Comparison of ENCODE assay signal across 1 cellular context in genomic region chr15:65365229-65365628, GRCh38.
TF ChIP-seq lines count a peak whose summit lies in the region.

No MANE protein-coding gene starts in this region.

TF ChIP-seq in HepG2, 621 proteins besides CTCF, POLR2A, EP300 and RAD21 (continued from another document and continues in another):
- TF ChIP-seq ZNF121 (CRISPR knock-in tag; IDR thresholded peaks at IDR 0.05) (no peak), ZMYM2 (CRISPR knock-in tag; IDR thresholded peaks at IDR 0.05) (no peak), SNAPC2 (CRISPR knock-in tag; IDR thresholded peaks at IDR 0.05) (no peak), ZNF674 (CRISPR knock-in tag; IDR thresholded peaks at IDR 0.05; ENCODE audit: low read depth) (no peak), ZFX (CRISPR knock-in tag; IDR thresholded peaks at IDR 0.05; ENCODE audit: low read depth) (peak; percentile 71; the same call in 1 of the 2 replicates), ZNF781 (CRISPR knock-in tag; IDR thresholded peaks at IDR 0.05; ENCODE audit: borderline replicate concordance, not compliant biosample characterization) (no peak), RXRA (CRISPR knock-in tag; IDR thresholded peaks at IDR 0.05) (peak; percentile 20; the same call in 1 of the 2 replicates), UBTF (CRISPR knock-in tag; IDR thresholded peaks at IDR 0.05) (no peak), ZNF282 (IDR thresholded peaks at IDR 0.05; ENCODE audit: partially characterized antibody) (no peak), SYNCRIP (IDR thresholded peaks at IDR 0.05; ENCODE audit: insufficient read depth, low read depth, low read length) (no peak), ZNF740 (CRISPR knock-in tag; IDR thresholded peaks at IDR 0.05) (no peak), ZNF747 (CRISPR knock-in tag; IDR thresholded peaks at IDR 0.05; ENCODE audit: borderline replicate concordance) (no peak), TSC22D2 (CRISPR knock-in tag; IDR thresholded peaks at IDR 0.05; ENCODE audit: borderline replicate concordance) (no peak), ZNF512 (CRISPR knock-in tag; IDR thresholded peaks at IDR 0.05) (no peak), ARNT (IDR thresholded peaks at IDR 0.05) (no peak), NR2F1 (CRISPR knock-in tag; IDR thresholded peaks at IDR 0.05) (no peak), GABPB1 (CRISPR knock-in tag; IDR thresholded peaks at IDR 0.05) (no peak), LCORL (IDR thresholded peaks at IDR 0.05) (no peak), LCORL (CRISPR knock-in tag; IDR thresholded peaks at IDR 0.05) (peak; percentile 66; the same call in 1 of the 2 replicates), TBX3 (IDR thresholded peaks at IDR 0.05; ENCODE audit: borderline replicate concordance) (no peak), ZNF292 (CRISPR knock-in tag; IDR thresholded peaks at IDR 0.05; ENCODE audit: borderline replicate concordance, low read depth) (peak; percentile 70; the same call in 1 of the 2 replicates), HIC2 (CRISPR knock-in tag; IDR thresholded peaks at IDR 0.05; ENCODE audit: low read depth) (no peak), ZNF24 (IDR thresholded peaks at IDR 0.05) (no peak), ZNF343 (CRISPR knock-in tag; IDR thresholded peaks at IDR 0.05) (no peak), KDM2A (CRISPR knock-in tag; IDR thresholded peaks at IDR 0.05; ENCODE audit: borderline replicate concordance, low read depth) (no peak), FOXJ3 (CRISPR knock-in tag; IDR thresholded peaks at IDR 0.05; ENCODE audit: borderline replicate concordance) (no peak), ZNF644 (CRISPR knock-in tag; IDR thresholded peaks at IDR 0.05; ENCODE audit: low read depth) (no peak), SKI (IDR thresholded peaks at IDR 0.05; ENCODE audit: partially characterized antibody) (no peak), PATZ1 (CRISPR knock-in tag; IDR thresholded peaks at IDR 0.05) (peak; percentile 95), ETV6 (CRISPR knock-in tag; conservative IDR thresholded peaks at IDR 0.05) (no peak), ZNF263 (CRISPR knock-in tag; IDR thresholded peaks at IDR 0.05) (0 out of 2 replicates have a peak, but pooled peaks have one; percentile 41), ZNF704 (CRISPR knock-in tag; IDR thresholded peaks at IDR 0.05; ENCODE audit: borderline replicate concordance) (no peak), MXD1 (CRISPR knock-in tag; IDR thresholded peaks at IDR 0.05) (no peak), PRDM15 (CRISPR knock-in tag; IDR thresholded peaks at IDR 0.05) (no peak), HNF4A (CRISPR knock-in tag; IDR thresholded peaks at IDR 0.05) (peak; percentile 74), NFRKB (IDR thresholded peaks at IDR 0.05) (no peak), POGZ (CRISPR knock-in tag; IDR thresholded peaks at IDR 0.05) (no peak), SOX13 (IDR thresholded peaks at IDR 0.05) (no peak), SOX13 (CRISPR knock-in tag; conservative IDR thresholded peaks at IDR 0.05 in 1 of 2, IDR thresholded peaks at IDR 0.05 in 1 of 2) (peak in 1 of 2 experiments; percentile 39; a peak in 1 of 4 replicates), SOX6 (IDR thresholded peaks at IDR 0.05) (no peak), SOX6 (CRISPR knock-in tag; IDR thresholded peaks at IDR 0.05) (peak; percentile 34; the same call in 1 of the 2 replicates), ZSCAN20 (CRISPR knock-in tag; IDR thresholded peaks at IDR 0.05; ENCODE audit: borderline replicate concordance) (no peak), MEIS1 (CRISPR knock-in tag; IDR thresholded peaks at IDR 0.05; ENCODE audit: borderline replicate concordance) (no peak), U2AF1 (optimal IDR thresholded peaks at IDR 0.05; ENCODE audit: low read depth, low read length) (no peak), ZBTB38 (CRISPR knock-in tag; IDR thresholded peaks at IDR 0.05) (no peak), ZNF274 (CRISPR knock-in tag; IDR thresholded peaks at IDR 0.05) (no peak), ZFP36L1 (CRISPR knock-in tag; IDR thresholded peaks at IDR 0.05) (no peak), E2F2 (CRISPR knock-in tag; IDR thresholded peaks at IDR 0.05; ENCODE audit: borderline replicate concordance) (no peak), TRAFD1 (CRISPR knock-in tag; IDR thresholded peaks at IDR 0.05; ENCODE audit: borderline replicate concordance) (no peak), FLYWCH1 (CRISPR knock-in tag; IDR thresholded peaks at IDR 0.05) (no peak), GZF1 (CRISPR knock-in tag; IDR thresholded peaks at IDR 0.05) (no peak), ZNF468 (CRISPR knock-in tag; IDR thresholded peaks at IDR 0.05) (no peak), ZBTB44 (CRISPR knock-in tag; IDR thresholded peaks at IDR 0.05) (no peak)
